In the genomic region with DNA sequence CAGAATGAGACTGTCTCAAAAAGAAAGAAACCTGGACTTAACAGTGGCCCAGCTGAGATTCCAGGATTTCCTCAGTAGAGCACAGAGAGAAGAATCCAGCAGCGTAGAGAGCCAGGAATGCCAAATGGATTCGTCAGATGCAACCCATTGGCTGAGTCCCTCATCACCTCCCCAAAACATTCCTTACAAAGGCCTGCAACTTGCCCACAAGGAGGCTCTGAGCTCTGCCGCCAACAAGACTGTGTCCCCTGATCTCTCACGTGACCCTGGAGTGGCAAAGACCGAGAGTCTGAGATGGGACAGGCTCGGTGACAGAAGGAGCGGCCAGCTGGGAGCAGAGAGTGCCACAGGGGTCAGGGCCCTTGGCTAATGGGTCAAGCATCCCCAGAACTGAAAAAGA, we compare ENCODE assay signal across 11 cellular contexts. TPM values are rescaled to one million over a fixed set of nuclear protein-coding genes. Genes with fewer than 3 reads are reported as not detected.
A peak's percentile ranks its signal among the peaks of the same experiment; 100 is the strongest.
DNase-seq lines count a peak whose midpoint lies in the region; TF ChIP-seq lines count a peak whose summit lies in the region.
"Had no signal": no experiment of that assay in that cellular context is flagged by ENCODE, and none has a peak within 500 bp of the region (broad histone marks: within the 10 kb centered on the region; RNA-seq: fewer than 3 reads in every experiment).

No MANE protein-coding gene starts in this region.

- H3K36me3 ChIP-seq in adrenal gland (replicated peaks in 1 of 2): no peaks in the 10 kb centered on the region
- H3K36me3 ChIP-seq: WERI-Rb-1 had no signal

- no peak overlapping the region for H3K4me3 ChIP-seq in fibroblast of mammary gland (ENCODE audit: control insufficient read depth, low read depth, low read length)
- H3K4me3 ChIP-seq in adrenal gland: no peak overlapping the region
- H3K4me3 ChIP-seq: skin epidermis had no signal

- TF ChIP-seq POLR2A in adrenal gland (IDR thresholded peaks at IDR 0.05): no peak

- TF ChIP-seq CTCF in fibroblast of mammary gland (conservative IDR thresholded peaks at IDR 0.05; ENCODE audit: control insufficient read depth, insufficient read depth, low read depth, low read length): peak; percentile 31
- TF ChIP-seq CTCF in adrenal gland (IDR thresholded peaks at IDR 0.05): peak in 1 of 6 experiments; percentile 11

- whole genome bisulfite sequencing in adrenal gland, 4 donors: 57 to 80% (median 72%) methylated on average over 6 to 7 of the region's 7 CpGs

- DNase-seq in EL: peak; percentile 98
- peak; percentile 87 for DNase-seq in RPMI7951 (ENCODE audit: low read depth)
- DNase-seq in fibroblast of mammary gland (ENCODE audit: low read depth): peak; percentile 83
- DNase-seq in pulmonary artery endothelial cell (ENCODE audit: low read depth, low spot score): peak; percentile 11
- no peak for DNase-seq in HEK293T (ENCODE audit: extremely low spot score)
- no peak for DNase-seq in activated CD4-positive, alpha-beta T cell treated with anti-CD3 and anti-CD28 coated beads for 4 hours
- DNase-seq in stimulated activated CD4-positive, alpha-beta T cell treated with anti-CD3 and anti-CD28 coated beads, Interleukin-15, amount 100 ng/mL, for 24 hours: no peak
- no peak for DNase-seq in adrenal gland
- DNase-seq: WERI-Rb-1 had no signal

- peaks cover 4 to 12% of the 10 kb centered on the region in 2 donors for H3K4me1 ChIP-seq in adrenal gland (replicated peaks in 1 of 2)

- H3K9me3 ChIP-seq in adrenal gland (replicated peaks in 1 of 3): no peaks in the 10 kb centered on the region

- CTCF ChIA-PET in HEK293T (lab: Yijun Ruan, JAX): no interaction called here

- intact Hi-C loops in adrenal gland (cut with DNase I): loop anchor here (5.0 kb wide), 2 partner anchors 118 to 557 kb away; no protein-coding TSS in a partner anchor

- POLR2A ChIA-PET in HEK293T (lab: Yijun Ruan, JAX): no interaction called here

- H3K27ac ChIP-seq in adrenal gland: no peak overlapping the region
- H3K27ac ChIP-seq: HL-60, WERI-Rb-1 had no signal

- H3K27me3 ChIP-seq in adrenal gland: no peaks in the 10 kb centered on the region

TF ChIP-seq in HEK293T, 16 proteins besides CTCF, POLR2A, EP300 and RAD21:
- TF ChIP-seq, protein P1, sequence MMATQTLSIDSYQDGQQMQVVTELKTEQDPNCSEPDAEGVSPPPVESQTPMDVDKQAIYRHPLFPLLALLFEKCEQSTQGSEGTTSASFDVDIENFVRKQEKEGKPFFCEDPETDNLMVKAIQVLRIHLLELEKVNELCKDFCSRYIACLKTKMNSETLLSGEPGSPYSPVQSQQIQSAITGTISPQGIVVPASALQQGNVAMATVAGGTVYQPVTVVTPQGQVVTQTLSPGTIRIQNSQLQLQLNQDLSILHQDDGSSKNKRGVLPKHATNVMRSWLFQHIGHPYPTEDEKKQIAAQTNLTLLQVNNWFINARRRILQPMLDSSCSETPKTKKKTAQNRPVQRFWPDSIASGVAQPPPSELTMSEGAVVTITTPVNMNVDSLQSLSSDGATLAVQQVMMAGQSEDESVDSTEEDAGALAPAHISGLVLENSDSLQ (IDR thresholded peaks at IDR 0.05): no peak
- TF ChIP-seq FOXA1 (IDR thresholded peaks at IDR 0.05) (no peak), ARNT (IDR thresholded peaks at IDR 0.05) (no peak), CTBP1 (IDR thresholded peaks at IDR 0.05; ENCODE audit: borderline replicate concordance) (no peak), BHLHE40 (IDR thresholded peaks at IDR 0.05; ENCODE audit: borderline replicate concordance) (no peak), HDGF (IDR thresholded peaks at IDR 0.05; ENCODE audit: borderline replicate concordance) (no peak), FOXK2 (IDR thresholded peaks at IDR 0.05) (no peak), L3MBTL2 (conservative IDR thresholded peaks at IDR 0.05) (no peak), NFRKB (IDR thresholded peaks at IDR 0.05) (no peak), TARDBP (IDR thresholded peaks at IDR 0.05) (no peak), LEF1 (IDR thresholded peaks at IDR 0.05; ENCODE audit: borderline replicate concordance) (no peak), SP1 (IDR thresholded peaks at IDR 0.05) (no peak), ZNF384 (IDR thresholded peaks at IDR 0.05) (no peak), FOXM1 (IDR thresholded peaks at IDR 0.05; ENCODE audit: borderline replicate concordance) (no peak)

RNA-seq across cellular contexts. Expression of a gene that starts 6.9 kb away (rescaled TPM):
- total RNA-seq in RPMI7951 (2014; rRNA removed; shearing (Covaris generic)): 6.6 and 10.5 TPM in 2 replicates
- total RNA-seq in pulmonary artery endothelial cell: 19.1 and 20.3 TPM in 2 replicates
- total RNA-seq in adrenal gland: 10 to 100 TPM; 22.6 to 35.3 (median 27.0) TPM
- 10 to 100 TPM; 23.8 to 33.7 (median 24.4) TPM for polyA plus RNA-seq in adrenal gland

RNA-seq across cellular contexts. Expression of a gene that starts 50.2 kb away (rescaled TPM):
- 9.7 and 12.6 TPM in 2 replicates for total RNA-seq in RPMI7951 (2014; rRNA removed; shearing (Covaris generic))
- total RNA-seq in pulmonary artery endothelial cell (4.7 and 8.0 TPM in 2 replicates), adrenal gland (10 to 100 TPM in 7 of 8 donors, 1 to 10 TPM in 1; 7.8 to 19.9 (median 15.3) TPM)
- 10 to 100 TPM in 2 of 3 donors, 1 to 10 TPM in 1; 8.7 to 33.4 (median 12.1) TPM for polyA plus RNA-seq in adrenal gland

Comparison
In these comparisons a context has a peak if more than half of its experiments do, and no peak if none do; other contexts are left out.
1. DNase-seq: peak in EL (single experiment), RPMI7951 (single experiment), fibroblast of mammary gland (single experiment) and pulmonary artery endothelial cell (single experiment); none in HEK293T (single experiment), activated CD4-positive, alpha-beta T cell treated with anti-CD3 and anti-CD28 coated beads for 4 hours (0 of 2), stimulated activated CD4-positive, alpha-beta T cell treated with anti-CD3 and anti-CD28 coated beads, Interleukin-15, amount 100 ng/mL, for 24 hours (single experiment) and adrenal gland (0 of 7).